Comparison of ENCODE assay signal across 19 cellular contexts in genomic region chr1:21152423-21153100, GRCh38. TPM values are rescaled to one million over a fixed set of nuclear protein-coding genes. Genes with fewer than 3 reads are reported as not detected.
DNase-seq lines count a peak whose midpoint lies in the region; ATAC-seq and TF ChIP-seq lines count a peak whose summit lies in the region.
"Had no signal": no experiment of that assay in that cellular context is flagged by ENCODE, and none has a peak within 500 bp of the region (broad histone marks: within the 10 kb centered on the region; RNA-seq: fewer than 3 reads in every experiment).

No MANE protein-coding gene starts in this region.

- TF ChIP-seq CTCF in endothelial cell (IDR thresholded peaks at IDR 0.05; ENCODE audit: unreplicated experiment) (no peak), glutamatergic neuron (IDR thresholded peaks at IDR 0.05; ENCODE audit: partially characterized antibody, unreplicated experiment) (no peak), GM10248 (IDR thresholded peaks at IDR 0.05; ENCODE audit: control extremely low read depth, extremely low read depth, low read depth, missing control alignments) (no peak)
- TF ChIP-seq CTCF in activated CD8-positive, alpha-beta T cell treated with anti-CD3 and anti-CD28 coated beads for 36 hours (IDR thresholded peaks at IDR 0.05) = no peak

- POLR2A ChIA-PET in GM10248 (lab: Yijun Ruan, JAX) = no interaction called here
- POLR2A ChIA-PET in activated CD8-positive, alpha-beta T cell treated with anti-CD3 and anti-CD28 coated beads for 36 hours (lab: Charles Lee) = interaction anchor here (1.5 kb wide), 1 partner anchor 22 kb away, joined by 3 read pairs; no protein-coding TSS in a partner anchor

- H3K4me1 Mint-ChIP-seq in endothelial cell (ENCODE audit: unreplicated experiment) (peaks cover 23% of the 10 kb centered on the region), glutamatergic neuron (ENCODE audit: low read depth, unreplicated experiment) (peaks cover 10% of the 10 kb centered on the region)
- peaks cover 6% of the 10 kb centered on the region for H3K4me1 Mint-ChIP-seq in activated CD8-positive, alpha-beta T cell treated with anti-CD3 and anti-CD28 coated beads for 36 hours (ENCODE audit: low read depth)

- H3K9me3 Mint-ChIP-seq in endothelial cell (ENCODE audit: unreplicated experiment) = no peaks in the 10 kb centered on the region
- H3K9me3 Mint-ChIP-seq in glutamatergic neuron (ENCODE audit: unreplicated experiment) = no peaks in the 10 kb centered on the region
- H3K9me3 Mint-ChIP-seq in activated CD8-positive, alpha-beta T cell treated with anti-CD3 and anti-CD28 coated beads for 36 hours = no peaks in the 10 kb centered on the region
- H3K9me3 Mint-ChIP-seq: activated naive CD8-positive, alpha-beta T cell treated with anti-CD3 and anti-CD28 coated beads, Interleukin-2, amount 10 ng/mL, durations not matched to agents 7 days and 5 days; stimulated activated naive CD8-positive, alpha-beta T cell treated with anti-CD3 and anti-CD28 coated beads, Interleukin-15, Interleukin-2, amounts not matched to agents 100 ng/mL and 50 ng/mL, for 24 hours had no signal

- peaks cover 2% of the 10 kb centered on the region for H3K27me3 Mint-ChIP-seq in endothelial cell (ENCODE audit: unreplicated experiment)
- H3K27me3 Mint-ChIP-seq in glutamatergic neuron (ENCODE audit: unreplicated experiment) = peaks cover 1% of the 10 kb centered on the region
- H3K27me3 Mint-ChIP-seq in activated CD8-positive, alpha-beta T cell treated with anti-CD3 and anti-CD28 coated beads for 36 hours = no peaks in the 10 kb centered on the region
- H3K27me3 Mint-ChIP-seq: activated naive CD8-positive, alpha-beta T cell treated with anti-CD3 and anti-CD28 coated beads, Interleukin-2, amount 10 ng/mL, durations not matched to agents 7 days and 5 days; stimulated activated naive CD8-positive, alpha-beta T cell treated with anti-CD3 and anti-CD28 coated beads, Interleukin-15, Interleukin-2, amounts not matched to agents 100 ng/mL and 50 ng/mL, for 24 hours had no signal

- ATAC-seq in activated CD8-positive, alpha-beta T cell treated with anti-CD3 and anti-CD28 coated beads for 36 hours = no peak
- ATAC-seq: activated CD4-positive, CD25-positive, alpha-beta regulatory T cell treated with anti-CD3 and anti-CD28 coated beads, Interleukin-2, amount 50 U/mL, for 24 hours had no signal

- H3K27ac Mint-ChIP-seq in endothelial cell (ENCODE audit: unreplicated experiment) (peak overlapping the region; percentile 70), glutamatergic neuron (ENCODE audit: unreplicated experiment) (no peak overlapping the region)
- H3K27ac Mint-ChIP-seq in activated CD8-positive, alpha-beta T cell treated with anti-CD3 and anti-CD28 coated beads for 36 hours = no peak overlapping the region
- H3K27ac Mint-ChIP-seq: activated naive CD8-positive, alpha-beta T cell treated with anti-CD3 and anti-CD28 coated beads, Interleukin-2, amount 10 ng/mL, durations not matched to agents 7 days and 5 days; stimulated activated naive CD8-positive, alpha-beta T cell treated with anti-CD3 and anti-CD28 coated beads, Interleukin-15, Interleukin-2, amounts not matched to agents 100 ng/mL and 50 ng/mL, for 24 hours had no signal

- H3K36me3 Mint-ChIP-seq in endothelial cell (ENCODE audit: low read depth, unreplicated experiment) (peaks cover 6% of the 10 kb centered on the region), glutamatergic neuron (ENCODE audit: unreplicated experiment) (no peaks in the 10 kb centered on the region)
- peaks cover 25% of the 10 kb centered on the region for H3K36me3 Mint-ChIP-seq in activated CD8-positive, alpha-beta T cell treated with anti-CD3 and anti-CD28 coated beads for 36 hours (ENCODE audit: low read depth)

- DNase-seq in EH (ENCODE audit: low read depth) = peak; percentile 40
- peak; percentile 47 for DNase-seq in LHCN-M2 (ENCODE audit: low read depth)
- no peak for DNase-seq in endothelial cell (ENCODE audit: low spot score)
- DNase-seq in myocyte (ENCODE audit: low read depth) = peak; percentile 59
- no peak for DNase-seq in glutamatergic neuron
- DNase-seq in GM10248 (ENCODE audit: extremely low spot score) = no peak
- DNase-seq in AML-193 (lab: John Stamatoyannopoulos, UW) = no peak
- no peak for DNase-seq in activated CD8-positive, alpha-beta T cell treated with anti-CD3 and anti-CD28 coated beads for 36 hours
- DNase-seq: activated naive CD8-positive, alpha-beta T cell treated with anti-CD3 and anti-CD28 coated beads, Interleukin-2, amount 10 ng/mL, durations not matched to agents 7 days and 5 days; brain microvascular endothelial cell; KG1; NCI-H1105; NCI-H526 treated with DMSO at 0.1 percent for 48 hours; OCI-M1; right lobe of liver; T-helper 9 cell; upper lobe of left lung had no signal

- no peak overlapping the region for H3K4me3 Mint-ChIP-seq in endothelial cell (ENCODE audit: unreplicated experiment)
- no peak overlapping the region for H3K4me3 Mint-ChIP-seq in glutamatergic neuron (ENCODE audit: unreplicated experiment)
- no peak overlapping the region for H3K4me3 Mint-ChIP-seq in activated CD8-positive, alpha-beta T cell treated with anti-CD3 and anti-CD28 coated beads for 36 hours
- H3K4me3 Mint-ChIP-seq: activated naive CD8-positive, alpha-beta T cell treated with anti-CD3 and anti-CD28 coated beads, Interleukin-2, amount 10 ng/mL, durations not matched to agents 7 days and 5 days; stimulated activated naive CD8-positive, alpha-beta T cell treated with anti-CD3 and anti-CD28 coated beads, Interleukin-15, Interleukin-2, amounts not matched to agents 100 ng/mL and 50 ng/mL, for 24 hours had no signal

- intact Hi-C loops in activated CD8-positive, alpha-beta T cell treated with anti-CD3 and anti-CD28 coated beads for 36 hours (cut with micrococcal nuclease) = no loop called here

- CTCF ChIA-PET in GM10248 (lab: Yijun Ruan, JAX) = interaction anchor here (1.0 to 2.2 kb wide), 3 partner anchors 10 to 13 kb away, joined by 3 to 7 read pairs (median 3); no protein-coding TSS in a partner anchor
- CTCF ChIA-PET in activated CD8-positive, alpha-beta T cell treated with anti-CD3 and anti-CD28 coated beads for 36 hours (lab: Charles Lee) = no interaction called here

RNA-seq across cellular contexts. Expression of gene EIF4G3, which starts 24.1 kb away (rescaled TPM):
- total RNA-seq in LHCN-M2 (2014; rRNA removed) (41.6 and 45.8 TPM in 2 replicates), endothelial cell (ENCODE audit: unreplicated experiment) (87.6 TPM), myocyte (61.6 and 65.5 TPM in 2 replicates), glutamatergic neuron (ENCODE audit: unreplicated experiment) (100 TPM)
- polyA plus RNA-seq in LHCN-M2 (2012) = 21.6 TPM
- polyA plus RNA-seq in myocyte (2012) = 35.1 TPM
- total RNA-seq in activated CD8-positive, alpha-beta T cell treated with anti-CD3 and anti-CD28 coated beads for 36 hours = 10 to 100 TPM; 48.2 to 48.4 TPM

Comparison
In these comparisons a context has a peak if more than half of its experiments do, and no peak if none do; other contexts are left out.
1. DNase-seq: peak in EH (single experiment), LHCN-M2 (single experiment) and myocyte (single experiment); none in endothelial cell (single experiment), glutamatergic neuron (single experiment), GM10248 (single experiment), AML-193 (0 of 2) and activated CD8-positive, alpha-beta T cell treated with anti-CD3 and anti-CD28 coated beads for 36 hours (single experiment).